Comparison of ENCODE assay signal across 37 cellular contexts in the genomic region with DNA sequence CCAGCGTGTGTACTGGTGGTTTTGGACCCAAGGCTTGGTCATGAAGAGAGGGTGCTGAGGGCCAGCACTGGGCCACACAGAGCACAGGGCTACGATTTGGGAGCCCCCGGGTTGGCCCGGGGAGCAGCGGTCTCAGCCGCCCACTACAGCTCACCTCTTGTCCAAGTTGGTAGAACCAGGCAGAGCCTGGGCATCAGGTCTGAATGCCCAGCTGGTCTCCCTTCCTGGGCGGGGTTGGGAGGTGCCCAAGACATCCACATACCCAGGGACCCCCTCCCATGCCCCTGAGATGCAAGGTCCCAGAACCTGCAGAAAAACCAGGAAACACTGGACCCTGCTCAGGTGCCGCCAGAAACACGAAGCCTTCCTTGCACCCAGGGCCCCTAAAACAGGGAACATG.
"Had no signal": no experiment of that assay in that cellular context is flagged by ENCODE, and none has a peak within 500 bp of the region (broad histone marks: within the 10 kb centered on the region; RNA-seq: fewer than 3 reads in every experiment).

No MANE protein-coding gene starts in this region.

- H3K4me3 ChIP-seq: ascending aorta, cardiac muscle cell had no signal

- H3K27ac ChIP-seq: ascending aorta, cardiac muscle cell, VCaP had no signal

- H3K27ac Mint-ChIP-seq: activated CD4-positive, alpha-beta memory T cell treated with anti-CD3 and anti-CD28 coated beads, Interleukin-2, amount 10 ng/mL, durations not matched to agents 7 days and 5 days; activated CD4-positive, alpha-beta T cell treated with anti-CD3 and anti-CD28 coated beads for 36 hours; activated CD4-positive, alpha-beta T cell treated with anti-CD3 and anti-CD28 coated beads, Interleukin-2, amount 10 ng/mL, durations not matched to agents 7 days and 5 days; activated CD8-positive, alpha-beta memory T cell treated with anti-CD3 and anti-CD28 coated beads, Interleukin-2, amount 10 ng/mL, durations not matched to agents 7 days and 5 days; activated CD8-positive, alpha-beta T cell treated with anti-CD3 and anti-CD28 coated beads, Interleukin-2, amount 10 ng/mL, durations not matched to agents 7 days and 5 days; activated naive CD4-positive, alpha-beta T cell treated with anti-CD3 and anti-CD28 coated beads, Interleukin-2, amount 10 ng/mL, durations not matched to agents 7 days and 5 days; activated naive CD4-positive, alpha-beta T cell treated with anti-CD3 and anti-CD28 coated beads, Interleukin-2, amount 50 U/mL, for 24 hours; activated naive CD8-positive, alpha-beta T cell; activated naive CD8-positive, alpha-beta T cell treated with anti-CD3 and anti-CD28 coated beads, Interleukin-2, amount 10 ng/mL, durations not matched to agents 7 days and 5 days; activated naive CD8-positive, alpha-beta T cell treated with anti-CD3 and anti-CD28 coated beads, Interleukin-2, amount 50 U/mL, for 24 hours; activated T-cell treated with anti-CD3 and anti-CD28 coated beads, Interleukin-2, amount 50 U/mL, for 24 hours; activated T-helper 2 cell treated with anti-CD3 and anti-CD28 coated beads, Interferon-gamma antibody, Interleukin-2, Interleukin-4, amounts not matched to agents 10 μg/mL and 5 μg/mL and 100 μg/mL, durations not matched to agents 14 hours and 24 hours and 36 hours; T-helper 1 cell treated with Interleukin-12 subunit alpha and Interleukin-12 subunit beta and Interleukin-4 antibody, amounts not matched to agents 30 μg/mL and 1 μg/mL, for 36 hours; T-helper 2 cell treated with Interferon-gamma antibody and Interleukin-4, amounts not matched to agents 5 μg/mL and 100 μg/mL, for 36 hours had no signal

- H3K27me3 Mint-ChIP-seq: activated CD4-positive, alpha-beta T cell treated with anti-CD3 and anti-CD28 coated beads for 36 hours; activated CD4-positive, alpha-beta T cell treated with anti-CD3 and anti-CD28 coated beads, Interleukin-2, amount 10 ng/mL, durations not matched to agents 7 days and 5 days; activated naive CD8-positive, alpha-beta T cell; activated naive CD8-positive, alpha-beta T cell treated with anti-CD3 and anti-CD28 coated beads, Interleukin-2, amount 10 ng/mL, durations not matched to agents 7 days and 5 days had no signal

- H3K9me3 Mint-ChIP-seq: activated CD4-positive, alpha-beta memory T cell treated with anti-CD3 and anti-CD28 coated beads, Interleukin-2, amount 10 ng/mL, durations not matched to agents 7 days and 5 days; activated CD4-positive, alpha-beta T cell treated with anti-CD3 and anti-CD28 coated beads, Interleukin-2, amount 10 ng/mL, durations not matched to agents 7 days and 5 days; activated naive CD4-positive, alpha-beta T cell treated with anti-CD3 and anti-CD28 coated beads, Interleukin-2, amount 10 ng/mL, durations not matched to agents 7 days and 5 days; activated naive CD4-positive, alpha-beta T cell treated with anti-CD3 and anti-CD28 coated beads, Interleukin-2, amount 50 U/mL, for 24 hours; activated naive CD8-positive, alpha-beta T cell treated with anti-CD3 and anti-CD28 coated beads, Interleukin-2, amount 10 ng/mL, durations not matched to agents 7 days and 5 days; activated naive CD8-positive, alpha-beta T cell treated with anti-CD3 and anti-CD28 coated beads, Interleukin-2, amount 50 U/mL, for 24 hours; activated T-cell treated with anti-CD3 and anti-CD28 coated beads, Interleukin-2, amount 50 U/mL, for 24 hours; activated T-helper 2 cell treated with anti-CD3 and anti-CD28 coated beads, Interferon-gamma antibody, Interleukin-2, Interleukin-4, amounts not matched to agents 10 μg/mL and 5 μg/mL and 100 μg/mL, durations not matched to agents 14 hours and 24 hours and 36 hours; brain; central memory CD8-positive, alpha-beta T cell; T-helper 1 cell treated with Interleukin-12 subunit alpha and Interleukin-12 subunit beta and Interleukin-4 antibody, amounts not matched to agents 30 μg/mL and 1 μg/mL, for 36 hours; T-helper 2 cell treated with Interferon-gamma antibody and Interleukin-4, amounts not matched to agents 5 μg/mL and 100 μg/mL, for 36 hours had no signal

- ATAC-seq: activated CD4-positive, alpha-beta T cell treated with anti-CD3 and anti-CD28 coated beads for 36 hours; activated CD4-positive, CD25-positive, alpha-beta regulatory T cell treated with anti-CD3 and anti-CD28 coated beads, Interleukin-2, amount 50 U/mL, for 24 hours; activated CD8-positive, alpha-beta memory T cell treated with anti-CD3 and anti-CD28 coated beads, Interleukin-2, amount 10 ng/mL, durations not matched to agents 7 days and 5 days; activated CD8-positive, alpha-beta T cell treated with anti-CD3 and anti-CD28 coated beads, Interleukin-2, amount 10 ng/mL, durations not matched to agents 7 days and 5 days; activated naive CD8-positive, alpha-beta T cell treated with anti-CD3 and anti-CD28 coated beads, Interleukin-2, amount 50 U/mL, for 24 hours had no signal

- H3K36me3 ChIP-seq: ascending aorta, cardiac muscle cell had no signal

- H3K4me1 ChIP-seq: ascending aorta had no signal

- H3K27me3 ChIP-seq: ascending aorta, cardiac muscle cell had no signal

- H3K4me3 Mint-ChIP-seq: activated CD4-positive, alpha-beta memory T cell treated with anti-CD3 and anti-CD28 coated beads, Interleukin-2, amount 10 ng/mL, durations not matched to agents 7 days and 5 days; activated CD4-positive, alpha-beta T cell treated with anti-CD3 and anti-CD28 coated beads for 36 hours; activated CD4-positive, alpha-beta T cell treated with anti-CD3 and anti-CD28 coated beads, Interleukin-2, amount 10 ng/mL, durations not matched to agents 7 days and 5 days; activated CD8-positive, alpha-beta memory T cell treated with anti-CD3 and anti-CD28 coated beads, Interleukin-2, amount 10 ng/mL, durations not matched to agents 7 days and 5 days; activated CD8-positive, alpha-beta T cell treated with anti-CD3 and anti-CD28 coated beads, Interleukin-2, amount 10 ng/mL, durations not matched to agents 7 days and 5 days; activated naive CD4-positive, alpha-beta T cell treated with anti-CD3 and anti-CD28 coated beads, Interleukin-2, amount 10 ng/mL, durations not matched to agents 7 days and 5 days; activated naive CD4-positive, alpha-beta T cell treated with anti-CD3 and anti-CD28 coated beads, Interleukin-2, amount 50 U/mL, for 24 hours; activated naive CD8-positive, alpha-beta T cell; activated naive CD8-positive, alpha-beta T cell treated with anti-CD3 and anti-CD28 coated beads, Interleukin-2, amount 10 ng/mL, durations not matched to agents 7 days and 5 days; activated naive CD8-positive, alpha-beta T cell treated with anti-CD3 and anti-CD28 coated beads, Interleukin-2, amount 50 U/mL, for 24 hours; activated T-cell treated with anti-CD3 and anti-CD28 coated beads, Interleukin-2, amount 50 U/mL, for 24 hours; brain; central memory CD8-positive, alpha-beta T cell; T-helper 1 cell treated with Interleukin-12 subunit alpha and Interleukin-12 subunit beta and Interleukin-4 antibody, amounts not matched to agents 30 μg/mL and 1 μg/mL, for 36 hours; T-helper 2 cell treated with Interferon-gamma antibody and Interleukin-4, amounts not matched to agents 5 μg/mL and 100 μg/mL, for 36 hours had no signal

- H3K4me1 Mint-ChIP-seq: activated CD4-positive, alpha-beta memory T cell treated with anti-CD3 and anti-CD28 coated beads, Interleukin-2, amount 10 ng/mL, durations not matched to agents 7 days and 5 days; activated CD4-positive, alpha-beta T cell treated with anti-CD3 and anti-CD28 coated beads for 36 hours; activated CD4-positive, alpha-beta T cell treated with anti-CD3 and anti-CD28 coated beads, Interleukin-2, amount 10 ng/mL, durations not matched to agents 7 days and 5 days; activated CD8-positive, alpha-beta memory T cell treated with anti-CD3 and anti-CD28 coated beads, Interleukin-2, amount 10 ng/mL, durations not matched to agents 7 days and 5 days; activated naive CD4-positive, alpha-beta T cell treated with anti-CD3 and anti-CD28 coated beads, Interleukin-2, amount 10 ng/mL, durations not matched to agents 7 days and 5 days; activated naive CD4-positive, alpha-beta T cell treated with anti-CD3 and anti-CD28 coated beads, Interleukin-2, amount 50 U/mL, for 24 hours; central memory CD8-positive, alpha-beta T cell had no signal

- H3K9me3 ChIP-seq: ascending aorta had no signal

- DNase-seq: activated CD4-positive, alpha-beta memory T cell treated with anti-CD3 and anti-CD28 coated beads, Interleukin-2, amount 10 ng/mL, durations not matched to agents 7 days and 5 days; activated CD4-positive, alpha-beta T cell treated with anti-CD3 and anti-CD28 coated beads for 1 hour; activated CD4-positive, alpha-beta T cell treated with anti-CD3 and anti-CD28 coated beads for 36 hours; activated CD4-positive, alpha-beta T cell treated with anti-CD3 and anti-CD28 coated beads for 48 hours; activated CD4-positive, alpha-beta T cell treated with anti-CD3 and anti-CD28 coated beads, Interleukin-2, amount 10 ng/mL, durations not matched to agents 7 days and 5 days; activated CD4-positive, alpha-beta T cell treated with anti-CD3 and anti-CD28 coated beads, Interleukin-2, amount 50 U/mL, for 48 hours; activated CD4-positive, CD25-positive, alpha-beta regulatory T cell; activated CD8-positive, alpha-beta memory T cell treated with anti-CD3 and anti-CD28 coated beads for 24 hours; activated CD8-positive, alpha-beta memory T cell treated with anti-CD3 and anti-CD28 coated beads, Interleukin-2, amount 10 ng/mL, durations not matched to agents 7 days and 5 days; activated CD8-positive, alpha-beta memory T cell treated with anti-CD3 and anti-CD28 coated beads, Interleukin-2, amount 50 U/mL, for 48 hours; activated CD8-positive, alpha-beta T cell treated with anti-CD3 and anti-CD28 coated beads, Interleukin-2, amount 10 ng/mL, durations not matched to agents 7 days and 5 days; activated effector memory CD4-positive, alpha-beta T cell treated with Interleukin-2 at 50 U/mL for 16 hours; activated gamma-delta T cell; activated naive CD4-positive, alpha-beta T cell treated with anti-CD3 and anti-CD28 coated beads, Interleukin-2, amount 10 ng/mL, durations not matched to agents 7 days and 5 days; activated naive CD4-positive, alpha-beta T cell treated with Interleukin-2 at 50 U/mL for 16 hours; activated naive CD8-positive, alpha-beta T cell treated with anti-CD3 and anti-CD28 coated beads, Interleukin-2, amount 10 ng/mL, durations not matched to agents 7 days and 5 days; activated naive CD8-positive, alpha-beta T cell treated with anti-CD3 and anti-CD28 coated beads, Interleukin-2, amount 50 U/mL, for 24 hours; activated T-cell treated with anti-CD3 and anti-CD28 coated beads, Interleukin-2, amount 50 U/mL, for 24 hours; activated T-cell treated with anti-CD3 and anti-CD28 coated beads, Interleukin-2, amount 50 U/mL, for 48 hours; amygdala; anterior cingulate cortex; caudate nucleus; cerebellar nuclear complex; T-helper 1 cell; T-helper 2 cell; T-helper 9 cell had no signal

- H3K36me3 Mint-ChIP-seq: activated CD8-positive, alpha-beta memory T cell treated with anti-CD3 and anti-CD28 coated beads, Interleukin-2, amount 10 ng/mL, durations not matched to agents 7 days and 5 days; activated naive CD4-positive, alpha-beta T cell treated with anti-CD3 and anti-CD28 coated beads, Interleukin-2, amount 10 ng/mL, durations not matched to agents 7 days and 5 days; activated naive CD4-positive, alpha-beta T cell treated with anti-CD3 and anti-CD28 coated beads, Interleukin-2, amount 50 U/mL, for 24 hours; activated naive CD8-positive, alpha-beta T cell; activated naive CD8-positive, alpha-beta T cell treated with anti-CD3 and anti-CD28 coated beads, Interleukin-2, amount 10 ng/mL, durations not matched to agents 7 days and 5 days; brain had no signal
